In the genomic region with DNA sequence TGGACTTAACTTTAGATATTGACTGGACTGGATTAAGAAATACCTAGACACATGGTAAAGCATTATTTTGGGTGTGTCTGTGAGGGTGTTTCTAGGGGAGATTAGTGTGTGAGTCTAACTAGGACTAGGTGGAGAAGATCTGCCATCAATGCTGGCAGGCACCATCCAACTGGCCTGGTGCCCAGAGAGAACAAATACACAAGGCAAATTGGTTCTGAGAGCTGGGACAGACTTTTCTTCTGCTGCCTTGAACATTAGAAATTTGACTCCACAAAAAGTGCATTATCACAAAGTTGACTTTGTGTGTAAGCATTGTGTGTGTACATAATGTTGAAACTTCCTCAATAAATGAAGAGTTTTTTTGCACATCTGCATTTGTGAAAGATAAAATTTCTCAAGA, we compare ENCODE assay signal across 12 cellular contexts.
"Had no signal": no experiment of that assay in that cellular context is flagged by ENCODE, and none has a peak within 500 bp of the region (broad histone marks: within the 10 kb centered on the region; RNA-seq: fewer than 3 reads in every experiment).

No MANE protein-coding gene starts in this region.

- H3K36me3 Mint-ChIP-seq: naive thymus-derived CD8-positive, alpha-beta T cell; stimulated activated effector memory CD8-positive, alpha-beta T cell treated with anti-CD3 and anti-CD28 coated beads, Interleukin-12 subunit alpha, Interleukin-12 subunit beta, amount 100 ng/mL, for 72 hours had no signal

- H3K9me3 Mint-ChIP-seq: activated naive CD8-positive, alpha-beta T cell treated with anti-CD3 and anti-CD28 coated beads, Interleukin-2, amount 50 U/mL, for 24 hours had no signal

- ATAC-seq: activated naive CD8-positive, alpha-beta T cell treated with anti-CD3 and anti-CD28 coated beads, Interleukin-2, amount 50 U/mL, for 24 hours; activated T-helper 17 cell treated with anti-CD3 and anti-CD28 coated beads, Interleukin-2, amount 50 U/mL, for 72 hours; left lung; naive thymus-derived CD8-positive, alpha-beta T cell; stimulated activated effector memory CD8-positive, alpha-beta T cell treated with anti-CD3 and anti-CD28 coated beads, Interleukin-12 subunit alpha, Interleukin-12 subunit beta, amount 100 ng/mL, for 72 hours had no signal

- H3K27me3 Mint-ChIP-seq: activated naive CD8-positive, alpha-beta T cell treated with anti-CD3 and anti-CD28 coated beads, Interleukin-2, amount 50 U/mL, for 24 hours; activated T-helper 17 cell treated with anti-CD3 and anti-CD28 coated beads, Interleukin-2, amount 50 U/mL, for 72 hours had no signal

- H3K9me3 ChIP-seq: ascending aorta, left lung had no signal

- DNase-seq: activated CD4-positive, alpha-beta T cell treated with anti-CD3 and anti-CD28 coated beads, Interleukin-2, amount 50 U/mL, for 48 hours; activated naive CD4-positive, alpha-beta T cell treated with anti-CD3 and anti-CD28 coated beads for 36 hours; activated naive CD8-positive, alpha-beta T cell treated with anti-CD3 and anti-CD28 coated beads, Interleukin-2, amount 50 U/mL, for 24 hours; islet precursor cell; left lung; mesenchymal stem cell; naive thymus-derived CD8-positive, alpha-beta T cell had no signal

- H3K4me1 Mint-ChIP-seq: activated naive CD8-positive, alpha-beta T cell treated with anti-CD3 and anti-CD28 coated beads, Interleukin-2, amount 50 U/mL, for 24 hours; activated T-helper 17 cell treated with anti-CD3 and anti-CD28 coated beads, Interleukin-2, amount 50 U/mL, for 72 hours; naive thymus-derived CD8-positive, alpha-beta T cell; stimulated activated effector memory CD8-positive, alpha-beta T cell treated with anti-CD3 and anti-CD28 coated beads, Interleukin-12 subunit alpha, Interleukin-12 subunit beta, amount 100 ng/mL, for 72 hours had no signal

- H3K36me3 ChIP-seq: ascending aorta, left lung had no signal

- H3K4me1 ChIP-seq: ascending aorta, left lung, parathyroid adenoma had no signal

- H3K4me3 ChIP-seq: ascending aorta, hepatocyte, left lung had no signal

- H3K27ac Mint-ChIP-seq: activated naive CD4-positive, alpha-beta T cell treated with anti-CD3 and anti-CD28 coated beads for 36 hours; activated naive CD8-positive, alpha-beta T cell treated with anti-CD3 and anti-CD28 coated beads, Interleukin-2, amount 50 U/mL, for 24 hours; activated T-helper 17 cell treated with anti-CD3 and anti-CD28 coated beads, Interleukin-2, amount 50 U/mL, for 72 hours; naive thymus-derived CD8-positive, alpha-beta T cell; stimulated activated effector memory CD8-positive, alpha-beta T cell treated with anti-CD3 and anti-CD28 coated beads, Interleukin-12 subunit alpha, Interleukin-12 subunit beta, amount 100 ng/mL, for 72 hours had no signal

- H3K4me3 Mint-ChIP-seq: activated naive CD4-positive, alpha-beta T cell treated with anti-CD3 and anti-CD28 coated beads for 36 hours; activated naive CD8-positive, alpha-beta T cell treated with anti-CD3 and anti-CD28 coated beads, Interleukin-2, amount 50 U/mL, for 24 hours; activated T-helper 17 cell treated with anti-CD3 and anti-CD28 coated beads, Interleukin-2, amount 50 U/mL, for 72 hours; naive thymus-derived CD8-positive, alpha-beta T cell; stimulated activated effector memory CD8-positive, alpha-beta T cell treated with anti-CD3 and anti-CD28 coated beads, Interleukin-12 subunit alpha, Interleukin-12 subunit beta, amount 100 ng/mL, for 72 hours had no signal

- H3K27ac ChIP-seq: ascending aorta, hepatocyte, left lung, parathyroid adenoma had no signal

- H3K27me3 ChIP-seq: ascending aorta, hepatocyte, left lung had no signal
